8 cellular contexts compared by ENCODE assay signal in genomic region chr7:2688409-2689342, GRCh38. TPM values are rescaled to one million over a fixed set of nuclear protein-coding genes. Genes with fewer than 3 reads are reported as not detected.
DNase-seq lines count a peak whose midpoint lies in the region; ATAC-seq and TF ChIP-seq lines count a peak whose summit lies in the region.

No MANE protein-coding gene starts in this region.

- H3K9me3 Mint-ChIP-seq in brain: peaks cover 0 to 4% (median 0%) of the 10 kb centered on the region in 5 experiments
- no peaks in the 10 kb centered on the region for H3K9me3 Mint-ChIP-seq in naive B cell
- H3K9me3 Mint-ChIP-seq in activated CD4-positive, alpha-beta memory T cell treated with anti-CD3 and anti-CD28 coated beads for 36 hours: no peaks in the 10 kb centered on the region

- peak overlapping the region; percentile 38 for H3K4me3 ChIP-seq in BJ (ENCODE audit: low read depth, low read length)

- intact Hi-C loops in activated CD4-positive, alpha-beta memory T cell treated with anti-CD3 and anti-CD28 coated beads for 36 hours (cut with micrococcal nuclease): no loop called here

- POLR2A ChIA-PET in BJ (lab: Charles Lee): no interaction called here
- POLR2A ChIA-PET in activated CD4-positive, alpha-beta memory T cell treated with anti-CD3 and anti-CD28 coated beads for 36 hours (lab: Charles Lee): interaction anchor here (0.6 kb wide), 1 partner anchor 1449 kb away, joined by 4 read pairs; no protein-coding TSS in a partner anchor

- H3K4me1 Mint-ChIP-seq in brain: peaks cover 9% of the 10 kb centered on the region
- H3K4me1 Mint-ChIP-seq in naive B cell: peaks cover 8 to 10% (median 8%) of the 10 kb centered on the region in 3 donors
- H3K4me1 Mint-ChIP-seq in activated CD4-positive, alpha-beta memory T cell treated with anti-CD3 and anti-CD28 coated beads for 36 hours (ENCODE audit: low read depth): peaks cover 6% of the 10 kb centered on the region

- ATAC-seq in HG03135 (IDR thresholded peaks at IDR 0.05; ENCODE audit: unreplicated experiment): peak; percentile 75
- peak; percentile 56 to 60 for ATAC-seq in naive B cell (ENCODE audit: low read depth in 2 of 2)

- no peak for TF ChIP-seq CTCF in BJ (IDR thresholded peaks at IDR 0.05; ENCODE audit: insufficient read depth, low read depth, low read length)
- TF ChIP-seq CTCF in brain (conservative IDR thresholded peaks at IDR 0.05): no peak

- H3K4me3 Mint-ChIP-seq in brain (peak overlapping the region in 4 of 5 experiments; percentile 2 to 61 (median 31)), naive B cell (peak overlapping the region in 7 of 8 donors; percentile 41 to 77 (median 67))
- H3K4me3 Mint-ChIP-seq in activated CD4-positive, alpha-beta memory T cell treated with anti-CD3 and anti-CD28 coated beads for 36 hours: no peak overlapping the region

- H3K36me3 Mint-ChIP-seq in brain (no peaks in the 10 kb centered on the region), naive B cell (no peaks in the 10 kb centered on the region)
- no peaks in the 10 kb centered on the region for H3K36me3 Mint-ChIP-seq in activated CD4-positive, alpha-beta memory T cell treated with anti-CD3 and anti-CD28 coated beads for 36 hours

- H3K27me3 Mint-ChIP-seq in brain (peaks cover 49% of the 10 kb centered on the region), naive B cell (peaks cover 27 to 57% (median 31%) of the 10 kb centered on the region in 3 donors)
- H3K27me3 Mint-ChIP-seq in activated CD4-positive, alpha-beta memory T cell treated with anti-CD3 and anti-CD28 coated beads for 36 hours: peaks cover 32% of the 10 kb centered on the region

- no peaks in the 10 kb centered on the region for H3K36me3 ChIP-seq in BJ (ENCODE audit: control insufficient read depth, insufficient read depth, low read length)

- peak overlapping the region in 1 of 5 experiments; percentile 67 for H3K27ac Mint-ChIP-seq in brain
- H3K27ac Mint-ChIP-seq in naive B cell: peak overlapping the region in 1 of 6 donors; percentile 95
- H3K27ac Mint-ChIP-seq in activated CD4-positive, alpha-beta memory T cell treated with anti-CD3 and anti-CD28 coated beads for 36 hours: no peak overlapping the region

- DNase-seq in BJ (ENCODE audit: low read depth) (no peak), naive B cell (no peak), dermis blood vessel endothelial cell (no peak), NCI-H526 treated with DMSO at 0.1 percent for 48 hours (lab: John Stamatoyannopoulos, UW) (no peak)
- no peak for DNase-seq in activated CD4-positive, alpha-beta memory T cell treated with anti-CD3 and anti-CD28 coated beads for 36 hours

- no peaks in the 10 kb centered on the region for H3K27me3 ChIP-seq in BJ (ENCODE audit: control insufficient read depth, insufficient read depth, low read length)

- CTCF ChIA-PET in BJ (lab: Yijun Ruan, JAX): interaction anchor here (2.3 kb wide), 1 partner anchor 10 kb away, joined by 6 read pairs; no protein-coding TSS in a partner anchor
- CTCF ChIA-PET in activated CD4-positive, alpha-beta memory T cell treated with anti-CD3 and anti-CD28 coated beads for 36 hours (lab: Charles Lee): interaction anchor here (1.0 to 1.1 kb wide), 2 partner anchors 8 to 21 kb away, joined by 3 to 4 read pairs; no protein-coding TSS in a partner anchor

- TF ChIP-seq POLR2A in GM19099 (IDR thresholded peaks at IDR 0.05; ENCODE audit: extremely low read depth, insufficient read length, low read depth): peak; percentile 55

RNA-seq across cellular contexts. Expression of gene AMZ1, which starts 0.7 kb away (rescaled TPM):
- polyA plus RNA-seq in BJ (2011; rRNA removed): 2.9 and 3.7 TPM in 2 replicates
- polyA minus RNA-seq in BJ (2011; rRNA and poly(A)+ RNA removed): 3.8 and 4.5 TPM in 2 replicates
- 2.4 TPM for polyA plus RNA-seq in brain (ENCODE audit: insufficient read depth, low read depth, low replicate concordance)
- polyA plus RNA-seq in naive B cell (ENCODE audit: low read depth in 6 of 6): 1 to 10 TPM in 5 of 6 donors, not detected in 1; 1.4 to 3.3 (median 2.7) TPM
- total RNA-seq in dermis blood vessel endothelial cell: under 0.01 TPM in 2 replicates
- under 1 TPM; 0.83 to 0.94 TPM for total RNA-seq in activated CD4-positive, alpha-beta memory T cell treated with anti-CD3 and anti-CD28 coated beads for 36 hours

RNA-seq across cellular contexts. Expression of gene TTYH3, which starts 56.9 kb away (rescaled TPM):
- polyA plus RNA-seq in BJ (2011; rRNA removed) (33.0 and 55.7 TPM in 2 replicates), brain (ENCODE audit: insufficient read depth, low read depth, low replicate concordance) (48.7 TPM), naive B cell (ENCODE audit: low read depth in 6 of 6) (1 to 10 TPM; 1.2 to 4.4 (median 2.5) TPM)
- 33.2 and 37.6 TPM in 2 replicates for polyA minus RNA-seq in BJ (2011; rRNA and poly(A)+ RNA removed)
- 72.8 and 159 TPM in 2 replicates for total RNA-seq in dermis blood vessel endothelial cell
- total RNA-seq in activated CD4-positive, alpha-beta memory T cell treated with anti-CD3 and anti-CD28 coated beads for 36 hours: 10 to 100 TPM; 13.5 to 14.8 TPM
